Comparison of ENCODE assay signal across 17 cellular contexts in the genomic region with DNA sequence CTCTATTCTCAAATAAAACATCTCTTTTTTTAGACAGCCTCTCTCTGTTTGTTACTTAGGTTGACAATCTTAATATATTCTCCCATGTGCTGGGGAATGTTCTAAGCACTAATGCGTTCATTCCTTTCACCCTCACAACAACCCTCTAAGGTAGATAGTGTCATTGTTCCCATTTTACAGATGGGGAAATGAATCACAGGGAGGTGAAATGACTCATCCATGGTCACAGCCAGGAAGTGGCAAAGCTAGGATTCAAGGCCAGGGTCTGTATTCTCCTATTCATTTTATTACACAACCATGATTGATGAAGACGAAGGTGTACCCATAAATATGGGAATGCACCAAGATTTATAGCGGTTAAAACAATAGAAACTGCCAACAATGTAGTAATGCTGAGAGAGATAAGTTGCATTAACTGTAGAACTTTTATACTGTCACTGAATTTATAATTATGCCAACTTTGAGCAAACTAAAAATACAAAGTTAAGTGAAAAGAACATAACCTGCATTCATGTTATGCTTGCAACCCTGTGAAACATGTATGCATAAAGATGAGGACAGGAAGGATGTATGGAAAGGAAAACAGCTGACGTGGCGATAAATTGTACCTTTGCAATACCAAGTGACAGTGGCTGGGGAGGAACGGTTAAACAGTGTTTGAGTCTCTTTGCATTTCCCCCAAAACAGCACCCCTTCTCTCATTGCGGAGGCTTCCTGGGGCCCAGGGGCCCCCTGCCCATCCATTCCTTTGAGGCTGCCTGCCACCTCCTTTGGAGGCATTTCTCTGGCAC.
DNase-seq lines count a peak whose midpoint lies in the region; ATAC-seq, FAIRE-seq and TF ChIP-seq lines count a peak whose summit lies in the region.
"Had no signal": no experiment of that assay in that cellular context is flagged by ENCODE, and none has a peak within 500 bp of the region (broad histone marks: within the 10 kb centered on the region; RNA-seq: fewer than 3 reads in every experiment).

No MANE protein-coding gene starts in this region.

- H4K8ac ChIP-seq in H1 (ENCODE audit: extremely low read depth, insufficient read depth, low read length): no peak overlapping the region; the same call in 1 of the 2 replicates

- H3K4me1 ChIP-seq in H1 (replicated peaks in 1 of 4; ENCODE audit: control insufficient read depth in 3 of 4, insufficient read depth in 4 of 4, low read length in 3 of 4): no peaks in the 10 kb centered on the region
- no peaks in the 10 kb centered on the region for H3K4me1 ChIP-seq in naive thymus-derived CD4-positive, alpha-beta T cell (ENCODE audit: control insufficient read depth in 2 of 2, insufficient read depth in 2 of 2, low read length in 2 of 2)

- CTCF ChIA-PET in H1 (lab: Charles Lee; ENCODE audit: partially characterized antibody) (no interaction called here), GM10248 (lab: Yijun Ruan, JAX) (no interaction called here)
- CTCF ChIA-PET in naive thymus-derived CD4-positive, alpha-beta T cell (lab: Charles Lee): no interaction called here

- H3K23me2 ChIP-seq in H1 (ENCODE audit: low read depth, low read length): no peaks in the 10 kb centered on the region

- H4K5ac ChIP-seq in H1 (ENCODE audit: insufficient read length, low read depth, low read length): no peak overlapping the region

- H2BK15ac ChIP-seq in H1 (ENCODE audit: low read length): no peak overlapping the region

- peak; percentile 68 for ATAC-seq in activated naive CD8-positive, alpha-beta T cell treated with anti-CD3 and anti-CD28 coated beads, Interleukin-2, amount 50 U/mL, for 24 hours
- no peak for ATAC-seq in naive thymus-derived CD4-positive, alpha-beta T cell
- ATAC-seq: GM23338 had no signal

- no peak overlapping the region for H2BK20ac ChIP-seq in H1 (ENCODE audit: low read length)

- H2BK120ac ChIP-seq in H1 (replicated peaks; ENCODE audit: low read depth, low read length): no peak overlapping the region

- H3K4me3 Mint-ChIP-seq in activated naive CD8-positive, alpha-beta T cell treated with anti-CD3 and anti-CD28 coated beads, Interleukin-2, amount 50 U/mL, for 24 hours: no peak overlapping the region
- H3K4me3 Mint-ChIP-seq in activated naive CD8-positive, alpha-beta T cell treated with anti-CD3 and anti-CD28 coated beads for 36 hours: no peak overlapping the region
- no peak overlapping the region for H3K4me3 Mint-ChIP-seq in naive thymus-derived CD4-positive, alpha-beta T cell
- no peak overlapping the region for H3K4me3 Mint-ChIP-seq in immature natural killer cell
- H3K4me3 Mint-ChIP-seq: GM23338 had no signal

- H3K23ac ChIP-seq in H1 (ENCODE audit: insufficient read length): no peak overlapping the region

- no peak overlapping the region for H2BK12ac ChIP-seq in H1 (ENCODE audit: low read depth, low read length)

- no peaks in the 10 kb centered on the region for H3K9me3 Mint-ChIP-seq in activated naive CD8-positive, alpha-beta T cell treated with anti-CD3 and anti-CD28 coated beads, Interleukin-2, amount 50 U/mL, for 24 hours
- H3K9me3 Mint-ChIP-seq in activated naive CD8-positive, alpha-beta T cell treated with anti-CD3 and anti-CD28 coated beads for 36 hours: no peaks in the 10 kb centered on the region
- no peaks in the 10 kb centered on the region for H3K9me3 Mint-ChIP-seq in naive thymus-derived CD4-positive, alpha-beta T cell
- H3K9me3 Mint-ChIP-seq in immature natural killer cell: no peaks in the 10 kb centered on the region
- H3K9me3 Mint-ChIP-seq: GM23338 had no signal

- no peaks in the 10 kb centered on the region for H3K79me2 ChIP-seq in H1 (ENCODE audit: control insufficient read depth in 1 of 2, insufficient read depth in 2 of 2, low read length in 2 of 2)

- no peak for FAIRE-seq in RCC 7860 (lab: Jason Lieb, UNC)
- FAIRE-seq in H1 (lab: Jason Lieb, UNC): no peak

- no peaks in the 10 kb centered on the region for H3K36me3 Mint-ChIP-seq in activated naive CD8-positive, alpha-beta T cell treated with anti-CD3 and anti-CD28 coated beads, Interleukin-2, amount 50 U/mL, for 24 hours (ENCODE audit: low read depth)
- H3K36me3 Mint-ChIP-seq in activated naive CD8-positive, alpha-beta T cell treated with anti-CD3 and anti-CD28 coated beads for 36 hours: no peaks in the 10 kb centered on the region
- H3K36me3 Mint-ChIP-seq in naive thymus-derived CD4-positive, alpha-beta T cell: no peaks in the 10 kb centered on the region
- H3K36me3 Mint-ChIP-seq in immature natural killer cell: no peaks in the 10 kb centered on the region

- H3K4me2 ChIP-seq in H1 (ENCODE audit: insufficient read depth in 1 of 2, low read depth in 2 of 2, low read length in 2 of 2): no peak overlapping the region
- H3K4me2 ChIP-seq: GM23338, KMS-11 had no signal

- no peak overlapping the region for H2AFZ ChIP-seq in H1 (ENCODE audit: low read length)
- H2AFZ ChIP-seq: GM23338 had no signal

- no peak overlapping the region for H3K4me3 ChIP-seq in H1 (ENCODE audit: extremely low read depth in 1 of 4, insufficient read depth in 2 of 4, low read depth in 3 of 4, low read length in 4 of 4)
- no peak overlapping the region for H3K4me3 ChIP-seq in naive thymus-derived CD4-positive, alpha-beta T cell (ENCODE audit: low read length)
- H3K4me3 ChIP-seq: GM23338 had no signal

- no peaks in the 10 kb centered on the region for H3K4me1 Mint-ChIP-seq in activated naive CD8-positive, alpha-beta T cell treated with anti-CD3 and anti-CD28 coated beads, Interleukin-2, amount 50 U/mL, for 24 hours
- H3K4me1 Mint-ChIP-seq in activated naive CD8-positive, alpha-beta T cell treated with anti-CD3 and anti-CD28 coated beads for 36 hours: peaks cover 4% of the 10 kb centered on the region
- H3K4me1 Mint-ChIP-seq in naive thymus-derived CD4-positive, alpha-beta T cell: no peaks in the 10 kb centered on the region
- H3K4me1 Mint-ChIP-seq in immature natural killer cell: no peaks in the 10 kb centered on the region

- TF ChIP-seq RAD21 in H1 (IDR thresholded peaks at IDR 0.05 in 1 of 2, conservative IDR thresholded peaks at IDR 0.05 in 1 of 2; ENCODE audit: low read depth in 2 of 2, low read length in 2 of 2): no peak

- H3K36me3 ChIP-seq in H1 (ENCODE audit: control insufficient read depth in 2 of 4, insufficient read depth in 4 of 4, low read length in 3 of 4): no peaks in the 10 kb centered on the region
- no peaks in the 10 kb centered on the region for H3K36me3 ChIP-seq in naive thymus-derived CD4-positive, alpha-beta T cell (ENCODE audit: control insufficient read depth in 2 of 3, insufficient read depth in 3 of 3, low read length in 3 of 3)

- no peak overlapping the region for H2BK5ac ChIP-seq in H1 (ENCODE audit: low read depth, low read length)

- no peak overlapping the region for H3K27ac Mint-ChIP-seq in activated naive CD8-positive, alpha-beta T cell treated with anti-CD3 and anti-CD28 coated beads, Interleukin-2, amount 50 U/mL, for 24 hours
- H3K27ac Mint-ChIP-seq in activated naive CD8-positive, alpha-beta T cell treated with anti-CD3 and anti-CD28 coated beads for 36 hours: no peak overlapping the region
- H3K27ac Mint-ChIP-seq in naive thymus-derived CD4-positive, alpha-beta T cell: no peak overlapping the region
- no peak overlapping the region for H3K27ac Mint-ChIP-seq in immature natural killer cell
- H3K27ac Mint-ChIP-seq: GM23338 had no signal

- WGBS in H1 (ENCODE audit: extremely low coverage in 1 of 2, insufficient coverage in 1 of 2, insufficient read length in 1 of 2, insufficient replicate concordance in 2 of 2, low coverage in 1 of 2, low lambda C conversion rate in 2 of 2, missing lambda C conversion rate in 1 of 2), 2 experiments: 65% methylated on average over 7 of the region's 7 CpGs; no CpG with 5 or more reads in 1 of the 2 experiments

- H3K27me3 Mint-ChIP-seq in activated naive CD8-positive, alpha-beta T cell treated with anti-CD3 and anti-CD28 coated beads, Interleukin-2, amount 50 U/mL, for 24 hours: peaks cover 4% of the 10 kb centered on the region
- H3K27me3 Mint-ChIP-seq in activated naive CD8-positive, alpha-beta T cell treated with anti-CD3 and anti-CD28 coated beads for 36 hours: peaks cover 22% of the 10 kb centered on the region
- peaks cover 2 to 24% (median 8%) of the 10 kb centered on the region in 5 donors for H3K27me3 Mint-ChIP-seq in naive thymus-derived CD4-positive, alpha-beta T cell
- peaks cover 1 to 12% (median 4%) of the 10 kb centered on the region in 3 donors for H3K27me3 Mint-ChIP-seq in immature natural killer cell (ENCODE audit: low read depth in 3 of 3)

- no peak overlapping the region for H3K18ac ChIP-seq in H1 (ENCODE audit: extremely low read depth, low read length)

- H3K14ac ChIP-seq in H1 (ENCODE audit: insufficient read length): no peak overlapping the region

- TF ChIP-seq POLR2A in H1 (IDR thresholded peaks at IDR 0.05; ENCODE audit: control extremely low read depth in 1 of 2, low read depth in 2 of 2, low read length in 2 of 2): no peak

- no peak for DNase-seq in activated naive CD8-positive, alpha-beta T cell treated with anti-CD3 and anti-CD28 coated beads, Interleukin-2, amount 50 U/mL, for 24 hours
- DNase-seq in activated naive CD8-positive, alpha-beta T cell treated with anti-CD3 and anti-CD28 coated beads for 36 hours: no peak
- DNase-seq in RCC 7860 (ENCODE audit: low spot score) (peak; percentile 28), H1 (ENCODE audit: low read depth in 1 of 2, low spot score in 2 of 2) (no peak), GM10248 (ENCODE audit: extremely low spot score) (no peak), foreskin melanocyte (no peak), immature natural killer cell (no peak)
- no peak for DNase-seq in naive thymus-derived CD4-positive, alpha-beta T cell
- DNase-seq: C1 segment of cervical spinal cord, DMS79 treated with DMSO at 0.1 percent for 48 hours, GDM1, NCI-H1092, NCI-H2081 treated with DMSO at 0.1 percent for 48 hours, NCI-H510A had no signal

- no peaks in the 10 kb centered on the region for H4K20me1 ChIP-seq in H1 (replicated peaks in 1 of 2; ENCODE audit: control insufficient read depth in 1 of 2, insufficient read depth in 2 of 2, low read length in 2 of 2)

- intact Hi-C loops in naive thymus-derived CD4-positive, alpha-beta T cell (cut with micrococcal nuclease): no loop called here

- no peaks in the 10 kb centered on the region for H3K79me1 ChIP-seq in H1 (ENCODE audit: low read depth, low read length)

- no peak overlapping the region for H3K27ac ChIP-seq in H1 (ENCODE audit: low read depth, low read length)
- no peak overlapping the region for H3K27ac ChIP-seq in naive thymus-derived CD4-positive, alpha-beta T cell (ENCODE audit: low read depth, low read length)
- H3K27ac ChIP-seq: KMS-11, RWPE1 had no signal

- POLR2A ChIA-PET in H1 (lab: Charles Lee; ENCODE audit: partially characterized antibody) (no interaction called here), GM10248 (lab: Yijun Ruan, JAX) (no interaction called here)
- POLR2A ChIA-PET in naive thymus-derived CD4-positive, alpha-beta T cell (lab: Charles Lee): no interaction called here

- no peak overlapping the region for H2AK5ac ChIP-seq in H1 (ENCODE audit: low read depth, low read length)

- H3K56ac ChIP-seq in H1 (replicated peaks; ENCODE audit: insufficient read length, low read depth, low read length): no peak overlapping the region

- no peaks in the 10 kb centered on the region for H3K9me3 ChIP-seq in H1 (ENCODE audit: insufficient read depth in 2 of 2, low read depth in 1 of 2, low read length in 1 of 2)
- H3K9me3 ChIP-seq in naive thymus-derived CD4-positive, alpha-beta T cell (ENCODE audit: control insufficient read depth in 2 of 3, low read length in 3 of 3): no peaks in the 10 kb centered on the region

- TF ChIP-seq EP300 in H1 (IDR thresholded peaks at IDR 0.05; ENCODE audit: borderline replicate concordance in 1 of 2, low read depth in 2 of 2, low read length in 2 of 2): no peak

- no peak for TF ChIP-seq CTCF in H1 (IDR thresholded peaks at IDR 0.05; ENCODE audit: control extremely low read depth in 1 of 3, insufficient read depth in 1 of 3, low read depth in 1 of 3, low read length in 3 of 3)
- no peak for TF ChIP-seq CTCF in GM10248 (IDR thresholded peaks at IDR 0.05; ENCODE audit: control extremely low read depth, extremely low read depth, low read depth, missing control alignments)

- H3K9ac ChIP-seq in H1 (replicated peaks in 1 of 4; ENCODE audit: extremely low read depth in 1 of 4, low read depth in 3 of 4, low read length in 3 of 4): no peak overlapping the region
- H3K9ac ChIP-seq: KMS-11 had no signal

- no peak overlapping the region for H4K91ac ChIP-seq in H1 (replicated peaks; ENCODE audit: insufficient read length, low read length)

- no peaks in the 10 kb centered on the region for H3K27me3 ChIP-seq in H1 (replicated peaks in 1 of 4; ENCODE audit: control insufficient read depth in 3 of 4, extremely low read depth in 1 of 4, insufficient read depth in 3 of 4, low read length in 3 of 4)
- H3K27me3 ChIP-seq in naive thymus-derived CD4-positive, alpha-beta T cell (ENCODE audit: control insufficient read depth in 2 of 2, insufficient read depth in 2 of 2, low read length in 2 of 2): no peaks in the 10 kb centered on the region

- no peak overlapping the region for H3K4ac ChIP-seq in H1 (replicated peaks; ENCODE audit: insufficient read length, low read depth, low read length)
